In genomic region chr20:5073154-5074049, GRCh38 we compare ENCODE assay signal across 1 cellular context.
A peak's percentile ranks its signal among the peaks of the same experiment; 100 is the strongest.
TF ChIP-seq lines count a peak whose summit lies in the region.

No MANE protein-coding gene starts in this region.

TF ChIP-seq in HepG2, 621 proteins besides CTCF, POLR2A, EP300 and RAD21 (continued from another document):
- TF ChIP-seq RNF219 (CRISPR knock-in tag; IDR thresholded peaks at IDR 0.05) (no peak), TMF1 (CRISPR knock-in tag; IDR thresholded peaks at IDR 0.05; ENCODE audit: low read depth) (0 out of 2 replicates have a peak, but pooled peaks have one; percentile 30), ERF (CRISPR knock-in tag; IDR thresholded peaks at IDR 0.05) (0 out of 2 replicates have a peak, but pooled peaks have one; percentile 19), HIC2 (CRISPR knock-in tag; IDR thresholded peaks at IDR 0.05; ENCODE audit: low read depth) (peak; percentile 88), ZNF644 (CRISPR knock-in tag; IDR thresholded peaks at IDR 0.05; ENCODE audit: low read depth) (peak; percentile 64; the same call in 1 of the 2 replicates), KLF6 (CRISPR knock-in tag; IDR thresholded peaks at IDR 0.05) (no peak), MTF2 (CRISPR knock-in tag; IDR thresholded peaks at IDR 0.05; ENCODE audit: borderline replicate concordance) (no peak), POLR2AphosphoS2 (IDR thresholded peaks at IDR 0.05; ENCODE audit: low read depth, low read length) (no peak), ZSCAN25 (CRISPR knock-in tag; IDR thresholded peaks at IDR 0.05) (no peak), SRY (CRISPR knock-in tag; IDR thresholded peaks at IDR 0.05) (peak; percentile 76; the same call in 1 of the 2 replicates), ZNF503 (CRISPR knock-in tag; IDR thresholded peaks at IDR 0.05) (no peak), HMGXB4 (CRISPR knock-in tag; IDR thresholded peaks at IDR 0.05; ENCODE audit: borderline replicate concordance in 1 of 2, low read depth in 1 of 2) (no peak), HOXA9 (CRISPR knock-in tag; IDR thresholded peaks at IDR 0.05; ENCODE audit: borderline replicate concordance) (no peak), ZNF414 (CRISPR knock-in tag; IDR thresholded peaks at IDR 0.05) (peak; percentile 62; the same call in 1 of the 2 replicates), PHF8 (CRISPR knock-in tag; IDR thresholded peaks at IDR 0.05) (peak; percentile 34; the same call in 1 of the 2 replicates), CAMTA2 (CRISPR knock-in tag; IDR thresholded peaks at IDR 0.05; ENCODE audit: borderline replicate concordance) (0 out of 2 replicates have a peak, but pooled peaks have one; percentile 51), MAZ (IDR thresholded peaks at IDR 0.05; ENCODE audit: borderline replicate concordance, low read depth, low read length) (no peak), MAZ (CRISPR knock-in tag; IDR thresholded peaks at IDR 0.05; ENCODE audit: low read depth) (no peak)
